In the genomic region with DNA sequence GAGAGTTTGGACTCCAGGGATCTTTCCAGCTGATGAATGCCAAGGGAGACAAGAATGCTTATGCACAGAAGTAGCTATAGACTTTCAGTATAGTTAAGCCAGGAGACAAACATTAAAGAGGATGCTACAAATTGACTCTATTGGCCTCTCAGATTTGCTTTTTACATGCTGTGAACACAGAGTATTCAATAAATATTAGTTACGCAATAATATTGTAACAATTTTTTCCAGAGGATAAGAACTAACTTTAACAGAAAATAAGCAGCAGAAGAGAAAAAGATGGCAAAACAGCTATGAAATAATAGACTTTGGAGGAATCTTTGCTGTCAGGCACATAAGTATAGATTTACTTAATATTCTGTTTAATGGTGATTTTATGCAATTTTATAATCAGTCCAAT, we compare ENCODE assay signal across 33 cellular contexts.
"Had no signal": no experiment of that assay in that cellular context is flagged by ENCODE, and none has a peak within 500 bp of the region (broad histone marks: within the 10 kb centered on the region; RNA-seq: fewer than 3 reads in every experiment).

No MANE protein-coding gene starts in this region.

- H3K36me3 ChIP-seq: adrenal gland, brain microvascular endothelial cell, breast epithelium had no signal

- H3K4me1 ChIP-seq: breast epithelium had no signal

- H3K9me3 ChIP-seq: adrenal gland, body of pancreas, breast epithelium had no signal

- H3K27ac ChIP-seq: adrenal gland, body of pancreas, brain microvascular endothelial cell, breast epithelium, VCaP had no signal

- H3K27me3 ChIP-seq: adrenal gland, body of pancreas, brain microvascular endothelial cell, breast epithelium had no signal

- ATAC-seq: activated CD8-positive, alpha-beta T cell treated with anti-CD3 and anti-CD28 coated beads for 36 hours; activated naive CD4-positive, alpha-beta T cell treated with anti-CD3 and anti-CD28 coated beads, Interleukin-2, amount 50 U/mL, for 72 hours; activated T-cell treated with anti-CD3 and anti-CD28 coated beads, Interleukin-2, amount 50 U/mL, for 4 hours; activated T-cell treated with anti-CD3 and anti-CD28 coated beads, Interleukin-2, amount 50 U/mL, for 72 hours; activated T-helper 17 cell treated with anti-CD3 and anti-CD28 coated beads, Interleukin-2, amount 50 U/mL, for 72 hours; body of pancreas had no signal

- DNase-seq: activated B cell treated with CpG ODN at 0.5 μM for 24 hours; activated CD4-positive, alpha-beta memory T cell treated with anti-CD3 and anti-CD28 coated beads for 36 hours; activated CD4-positive, alpha-beta T cell treated with anti-CD3 and anti-CD28 coated beads for 4 hours; activated CD4-positive, alpha-beta T cell treated with anti-CD3 and anti-CD28 coated beads, Interleukin-2, amount 10 ng/mL, durations not matched to agents 24 days and 14 days; activated CD4-positive, alpha-beta T cell treated with anti-CD3 and anti-CD28 coated beads, Interleukin-2, amount 50 U/mL, for 1 hour; activated CD4-positive, alpha-beta T cell treated with anti-CD3 and anti-CD28 coated beads, Interleukin-2, amount 50 U/mL, for 4 hours; activated CD4-positive, CD25-positive, alpha-beta regulatory T cell treated with anti-CD3 and anti-CD28 coated beads, Interleukin-2, amount 50 U/mL, for 72 hours; activated CD8-positive, alpha-beta memory T cell treated with anti-CD3 and anti-CD28 coated beads, Interleukin-2, amount 50 U/mL, for 4 hours; activated CD8-positive, alpha-beta T cell treated with anti-CD3 and anti-CD28 coated beads for 36 hours; activated effector memory CD4-positive, alpha-beta T cell treated with anti-CD3 and anti-CD28 coated beads, Interleukin-2, amount 50 U/mL, for 16 hours; activated gamma-delta T cell treated with Interleukin-2 at 50 U/mL for 16 hours; activated naive CD4-positive, alpha-beta T cell; activated naive CD4-positive, alpha-beta T cell treated with anti-CD3 and anti-CD28 coated beads for 36 hours; activated naive CD4-positive, alpha-beta T cell treated with anti-CD3 and anti-CD28 coated beads, Interleukin-2, amount 50 U/mL, for 16 hours; activated naive CD8-positive, alpha-beta T cell treated with anti-CD3 and anti-CD28 coated beads for 36 hours; activated T-cell treated with anti-CD3 and anti-CD28 coated beads for 4 hours; activated T-cell treated with anti-CD3 and anti-CD28 coated beads, Interleukin-2, amount 50 U/mL, for 1 hour; activated T-cell treated with anti-CD3 and anti-CD28 coated beads, Interleukin-2, amount 50 U/mL, for 4 hours; activated T-cell treated with anti-CD3 and anti-CD28 coated beads, Interleukin-2, amount 50 U/mL, for 72 hours; adrenal gland; amniotic stem cell; aorta; body of pancreas; brain microvascular endothelial cell; central memory CD4-positive, alpha-beta T cell; T-helper 2 cell; T-helper 9 cell had no signal

- H3K4me3 ChIP-seq: adrenal gland, body of pancreas, breast epithelium had no signal

- FAIRE-seq: astrocyte, TTC549 had no signal
